8 cellular contexts compared by ENCODE assay signal in genomic region chr5:98928802-98929122, GRCh38. TPM values are rescaled to one million over a fixed set of nuclear protein-coding genes. Genes with fewer than 3 reads are reported as not detected.
DNase-seq lines count a peak whose midpoint lies in the region; ATAC-seq and TF ChIP-seq lines count a peak whose summit lies in the region.

TSS of gene CHD1 (minus strand) at chr5:98929007. CDS start at chr5:98926386, 2,621 bp downstream.

- no peaks in the 10 kb centered on the region for H3K27me3 ChIP-seq in breast epithelium

- no peaks in the 10 kb centered on the region for H3K9me3 ChIP-seq in breast epithelium

- H3K4me3 ChIP-seq in AG04449 (ENCODE audit: low read depth, low read length) (peak within 1 kb of the TSS; percentile 95), breast epithelium (peak within 1 kb of the TSS; percentile 81 to 92 (median 87))

- POLR2A ChIA-PET in AG04449 (lab: Yijun Ruan, JAX) = interaction anchor here (0.9 to 1.5 kb wide), 3 partner anchors 8 to 16 kb away, joined by 4 to 5 read pairs (median 5); no protein-coding TSS in a partner anchor

- TF ChIP-seq CTCF in AG04449 (IDR thresholded peaks at IDR 0.05; ENCODE audit: insufficient read depth, low read length, missing control alignments) = no peak
- no peak for TF ChIP-seq CTCF in VCaP (conservative IDR thresholded peaks at IDR 0.05)
- TF ChIP-seq CTCF in breast epithelium (IDR thresholded peaks at IDR 0.05) = no peak

- CTCF ChIA-PET in AG04449 (lab: Yijun Ruan, JAX) = interaction anchor here (0.7 to 1.5 kb wide), 3 partner anchors 17 to 21 kb away, joined by 3 to 5 read pairs (median 4); no protein-coding TSS in a partner anchor

- ATAC-seq in GM18873 (IDR thresholded peaks at IDR 0.05; ENCODE audit: low FRiP score, unreplicated experiment) = peak; percentile 34
- ATAC-seq in HG03108 (IDR thresholded peaks at IDR 0.05; ENCODE audit: unreplicated experiment) = peak; percentile 54

- H3K27ac ChIP-seq in VCaP (peak within 1 kb of the TSS; percentile 99), breast epithelium (peak within 1 kb of the TSS; percentile 99)

- DNase-seq in AG04449 (ENCODE audit: low read depth, low spot score) = peak; percentile 79
- peak; percentile 84 for DNase-seq in NCI-H2196 treated with DMSO at 0.1 percent for 48 hours (lab: John Stamatoyannopoulos, UW; ENCODE audit: unreplicated experiment)
- peak; percentile 91 to 94 for DNase-seq in breast epithelium (ENCODE audit: low spot score in 2 of 2)
- peak; percentile 88 for DNase-seq in iPS-NIHi7 (ENCODE audit: extremely low spot score)
- DNase-seq in smooth muscle cell of the brain vasculature (ENCODE audit: low read depth, low spot score) = peak; percentile 89

- no peak for TF ChIP-seq POLR2A in breast epithelium (IDR thresholded peaks at IDR 0.05)

- no peaks in the 10 kb centered on the region for H3K36me3 ChIP-seq in breast epithelium

- H3K4me1 ChIP-seq in breast epithelium = peaks cover 0 to 9% of the 10 kb centered on the region in 2 donors

- intact Hi-C loops in breast epithelium (cut with DNase I; ENCODE audit: low total_unique reads) = no loop called here

RNA-seq across cellular contexts. Expression of gene CHD1, which starts in this region (rescaled TPM):
- 100 to 1,000 TPM in 2 of 3 donors, 10 to 100 TPM in 1; 67.5 to 114 (median 102) TPM for total RNA-seq in breast epithelium

Comparison
In these comparisons a context has a peak if more than half of its experiments do, and no peak if none do; other contexts are left out.
1. Peak in every context shown above with its lines: DNase-seq, ATAC-seq, H3K4me3 ChIP-seq and H3K27ac ChIP-seq.